Comparison of ENCODE assay signal across 10 cellular contexts in genomic region chr10:117545141-117546019, GRCh38. TPM values are rescaled to one million over a fixed set of nuclear protein-coding genes. Genes with fewer than 3 reads are reported as not detected.
DNase-seq lines count a peak whose midpoint lies in the region; TF ChIP-seq lines count a peak whose summit lies in the region.
"Had no signal": no experiment of that assay in that cellular context is flagged by ENCODE, and none has a peak within 500 bp of the region (broad histone marks: within the 10 kb centered on the region; RNA-seq: fewer than 3 reads in every experiment).

No MANE protein-coding gene starts in this region.

- TF ChIP-seq POLR2A in thyroid gland (IDR thresholded peaks at IDR 0.05) = no peak

- intact Hi-C loops in thyroid gland (cut with DNase I) = no loop called here

- no peak for TF ChIP-seq CTCF in thyroid gland (IDR thresholded peaks at IDR 0.05)

- H3K4me1 ChIP-seq in adipocyte (ENCODE audit: control insufficient read depth, insufficient read depth, low read length) = peaks cover 24% of the 10 kb centered on the region
- peaks cover 18% of the 10 kb centered on the region for H3K4me1 ChIP-seq in iPS-18a (ENCODE audit: control insufficient read depth, low read depth, low read length)
- peaks cover 27 to 49% of the 10 kb centered on the region in 2 donors for H3K4me1 ChIP-seq in thyroid gland

- no peak overlapping the region for H3K27ac ChIP-seq in iPS-18a (ENCODE audit: low read length)
- no peak overlapping the region for H3K27ac ChIP-seq in thyroid gland

- H3K36me3 ChIP-seq in adipocyte (ENCODE audit: control insufficient read depth, insufficient read depth, low read length, severe bottlenecking) (peaks cover 12% of the 10 kb centered on the region), iPS-18a (ENCODE audit: control insufficient read depth, low read depth, low read length) (no peaks in the 10 kb centered on the region), thyroid gland (no peaks in the 10 kb centered on the region)

- peak; percentile 26 for DNase-seq in Daoy (ENCODE audit: low read depth)
- no peak for DNase-seq in adipocyte (ENCODE audit: low read depth)
- DNase-seq in retina = peak; percentile 75
- no peak for DNase-seq in stimulated activated CD8-positive, alpha-beta memory T cell treated with anti-CD3 and anti-CD28 coated beads, Interleukin-4, amount 100 ng/mL, for 48 hours
- no peak for DNase-seq in thyroid gland
- DNase-seq in putamen (ENCODE audit: low spot score) = no peak
- DNase-seq in stimulated activated CD4-positive, alpha-beta T cell treated with anti-CD3 and anti-CD28 coated beads, Interleukin-1b, Interleukin-23, amount 100 ng/mL, for 48 hours = no peak
- DNase-seq: DMS 273 treated with DMSO at 0.1 percent for 48 hours, NCI-H1092 had no signal

- H3K27me3 ChIP-seq in adipocyte (replicated peaks; ENCODE audit: control insufficient read depth, insufficient read depth, low read length) (no peaks in the 10 kb centered on the region), iPS-18a (ENCODE audit: control insufficient read depth, insufficient read depth, low read length) (peaks cover 100% of the 10 kb centered on the region), thyroid gland (peaks cover 62% of the 10 kb centered on the region)

- H3K4me3 ChIP-seq in adipocyte (ENCODE audit: low read length) (peak overlapping the region; percentile 96), iPS-18a (ENCODE audit: low read length) (peak overlapping the region; percentile 52), thyroid gland (replicated peaks in 1 of 3) (peak overlapping the region in 1 of 3 donors; percentile 22)

- WGBS in thyroid gland, 2 donors = 11 to 18% methylated on average over 20 to 24 of the region's 67 CpGs

- H3K9me3 ChIP-seq in adipocyte (ENCODE audit: control insufficient read depth, low read length) (no peaks in the 10 kb centered on the region), iPS-18a (ENCODE audit: control insufficient read depth, low read depth, low read length) (no peaks in the 10 kb centered on the region), thyroid gland (no peaks in the 10 kb centered on the region)

- H3K9ac ChIP-seq in adipocyte (ENCODE audit: low read length) (peak overlapping the region; percentile 96), iPS-18a (ENCODE audit: low read length) (no peak overlapping the region)

RNA-seq across cellular contexts. Expression of gene EMX2, which starts 2.8 kb away (rescaled TPM):
- 0.57 and 3.9 TPM in 2 replicates for total RNA-seq in Daoy (2014; rRNA removed; shearing (Covaris generic))
- total RNA-seq in thyroid gland = 1 to 10 TPM in 1 of 4 donors, not detected in 3; 1.0 TPM

Comparison
In these comparisons a context has a peak if more than half of its experiments do, and no peak if none do; other contexts are left out.
1. DNase-seq: peak in Daoy (single experiment) and retina (single experiment); none in adipocyte (single experiment), stimulated activated CD8-positive, alpha-beta memory T cell treated with anti-CD3 and anti-CD28 coated beads, Interleukin-4, amount 100 ng/mL, for 48 hours (single experiment), thyroid gland (0 of 2), putamen (single experiment) and stimulated activated CD4-positive, alpha-beta T cell treated with anti-CD3 and anti-CD28 coated beads, Interleukin-1b, Interleukin-23, amount 100 ng/mL, for 48 hours (single experiment).